Comparison of ENCODE assay signal across 19 cellular contexts in genomic region chr4:25258980-25259578, GRCh38. TPM values are rescaled to one million over a fixed set of nuclear protein-coding genes. Genes with fewer than 3 reads are reported as not detected.
DNase-seq lines count a peak whose midpoint lies in the region; ATAC-seq and TF ChIP-seq lines count a peak whose summit lies in the region.
"Had no signal": no experiment of that assay in that cellular context is flagged by ENCODE, and none has a peak within 500 bp of the region (broad histone marks: within the 10 kb centered on the region; RNA-seq: fewer than 3 reads in every experiment).

No MANE protein-coding gene starts in this region.

- H2AK5ac ChIP-seq in mesenchymal stem cell (ENCODE audit: low read length, severe bottlenecking): no peak overlapping the region

- H3K9me3 Mint-ChIP-seq in stimulated activated naive B cell treated with anti-CD40 and anti-IgM and Interleukin-4, amounts not matched to agents 10 μg/mL and 1 μg/mL and 100 μg/mL, for 72 hours: no peaks in the 10 kb centered on the region
- H3K9me3 Mint-ChIP-seq: activated CD4-positive, alpha-beta memory T cell treated with anti-CD3 and anti-CD28 coated beads, Interleukin-2, amount 10 ng/mL, durations not matched to agents 7 days and 5 days; stimulated activated naive CD8-positive, alpha-beta T cell treated with anti-CD3 and anti-CD28 coated beads, Interleukin-15, amount 100 ng/mL, for 72 hours had no signal

- H3K4me3 ChIP-seq in AG10803 (ENCODE audit: low read length): no peak overlapping the region
- no peak overlapping the region for H3K4me3 ChIP-seq in choroid plexus epithelial cell (ENCODE audit: low read depth, low read length)
- no peak overlapping the region for H3K4me3 ChIP-seq in mesenchymal stem cell (ENCODE audit: insufficient read depth in 1 of 2, low read depth in 1 of 2, low read length in 2 of 2)
- H3K4me3 ChIP-seq in esophagus muscularis mucosa: no peak overlapping the region
- H3K4me3 ChIP-seq: colonic mucosa, pancreas, upper lobe of right lung had no signal

- intact Hi-C loops in esophagus muscularis mucosa (cut with DNase I): no loop called here

- TF ChIP-seq EP300 in esophagus muscularis mucosa (IDR thresholded peaks at IDR 0.05): no peak

- H3K27me3 ChIP-seq in mesenchymal stem cell (ENCODE audit: control insufficient read depth in 1 of 2, insufficient read depth in 1 of 2, low read length in 2 of 2) (no peaks in the 10 kb centered on the region), esophagus muscularis mucosa (no peaks in the 10 kb centered on the region)
- H3K27me3 ChIP-seq: colonic mucosa, pancreas, upper lobe of right lung had no signal

- H3K4me2 ChIP-seq in mesenchymal stem cell (ENCODE audit: low read length, poor library complexity, severe bottlenecking): no peak overlapping the region

- no peak overlapping the region for H2BK12ac ChIP-seq in mesenchymal stem cell (ENCODE audit: low read length in 2 of 2)

- no peaks in the 10 kb centered on the region for H3K9me3 ChIP-seq in mesenchymal stem cell (ENCODE audit: control insufficient read depth, low read length)
- no peaks in the 10 kb centered on the region for H3K9me3 ChIP-seq in esophagus muscularis mucosa
- H3K9me3 ChIP-seq: Caco-2, colonic mucosa, pancreas, upper lobe of right lung had no signal

- no peak overlapping the region for H2BK15ac ChIP-seq in mesenchymal stem cell (ENCODE audit: low read depth, poor library complexity, severe bottlenecking)

- no peak overlapping the region for H3K4me3 Mint-ChIP-seq in stimulated activated naive B cell treated with anti-CD40 and anti-IgM and Interleukin-4, amounts not matched to agents 10 μg/mL and 1 μg/mL and 100 μg/mL, for 72 hours
- H3K4me3 Mint-ChIP-seq: activated CD4-positive, alpha-beta memory T cell treated with anti-CD3 and anti-CD28 coated beads, Interleukin-2, amount 10 ng/mL, durations not matched to agents 7 days and 5 days; stimulated activated naive CD8-positive, alpha-beta T cell treated with anti-CD3 and anti-CD28 coated beads, Interleukin-15, amount 100 ng/mL, for 72 hours had no signal

- no peaks in the 10 kb centered on the region for H3K4me1 ChIP-seq in mesenchymal stem cell (ENCODE audit: control insufficient read depth, insufficient read depth, low read depth, low read length)
- no peaks in the 10 kb centered on the region for H3K4me1 ChIP-seq in esophagus muscularis mucosa
- H3K4me1 ChIP-seq: colonic mucosa, pancreas, upper lobe of right lung had no signal

- H3K14ac ChIP-seq in mesenchymal stem cell (ENCODE audit: low read length in 2 of 2): no peak overlapping the region

- H3K27ac Mint-ChIP-seq in stimulated activated naive B cell treated with anti-CD40 and anti-IgM and Interleukin-4, amounts not matched to agents 10 μg/mL and 1 μg/mL and 100 μg/mL, for 72 hours: no peak overlapping the region
- H3K27ac Mint-ChIP-seq: activated CD4-positive, alpha-beta memory T cell treated with anti-CD3 and anti-CD28 coated beads, Interleukin-2, amount 10 ng/mL, durations not matched to agents 7 days and 5 days; stimulated activated naive CD8-positive, alpha-beta T cell treated with anti-CD3 and anti-CD28 coated beads, Interleukin-15, amount 100 ng/mL, for 72 hours had no signal

- no peak overlapping the region for H4K8ac ChIP-seq in mesenchymal stem cell (ENCODE audit: low read length)

- H3K18ac ChIP-seq in mesenchymal stem cell (ENCODE audit: low read depth in 1 of 2, low read length in 2 of 2): no peak overlapping the region

- peaks cover 12% of the 10 kb centered on the region for H3K79me1 ChIP-seq in mesenchymal stem cell (replicated peaks; ENCODE audit: low read length, poor library complexity, severe bottlenecking)

- no peak for ATAC-seq in stimulated activated naive B cell treated with anti-CD40 and anti-IgM and Interleukin-4, amounts not matched to agents 10 μg/mL and 1 μg/mL and 100 μg/mL, for 72 hours (replicated peaks)
- ATAC-seq: left colon; pancreas; stimulated activated naive CD8-positive, alpha-beta T cell treated with anti-CD3 and anti-CD28 coated beads, Interleukin-15, amount 100 ng/mL, for 72 hours; upper lobe of right lung had no signal

- no peak overlapping the region for H3K4ac ChIP-seq in mesenchymal stem cell (ENCODE audit: low read depth in 1 of 2, low read length in 2 of 2)

- DNase-seq in AG10803 (ENCODE audit: low read depth) (peak; percentile 25), M059J (ENCODE audit: low read depth) (peak; percentile 53), choroid plexus epithelial cell (ENCODE audit: low read depth) (peak; percentile 52), mesenchymal stem cell (peak; percentile 38), esophagus muscularis mucosa (ENCODE audit: extremely low spot score) (no peak), GM20000 (ENCODE audit: low spot score) (no peak)
- DNase-seq in stimulated activated CD4-positive, alpha-beta T cell treated with anti-CD3 and anti-CD28 coated beads, Interleukin-15, amount 100 ng/mL, for 24 hours: no peak
- no peak for DNase-seq in stimulated activated naive B cell treated with anti-CD40 and anti-IgM and Interleukin-4, amounts not matched to agents 10 μg/mL and 1 μg/mL and 100 μg/mL, for 72 hours
- DNase-seq: activated CD4-positive, alpha-beta memory T cell treated with anti-CD3 and anti-CD28 coated beads, Interleukin-2, amount 10 ng/mL, durations not matched to agents 7 days and 5 days; Caco-2; colonic mucosa; erythroblast; hippocampal formation; left colon; NCI-H1694; NCI-H446; pancreas; stimulated activated naive CD8-positive, alpha-beta T cell treated with anti-CD3 and anti-CD28 coated beads, Interleukin-15, amount 100 ng/mL, for 72 hours; upper lobe of right lung had no signal

- no peak for TF ChIP-seq POLR2A in esophagus muscularis mucosa (IDR thresholded peaks at IDR 0.05; ENCODE audit: low read depth)

- H3K36me3 ChIP-seq in mesenchymal stem cell (ENCODE audit: control insufficient read depth in 1 of 2, insufficient read depth in 2 of 2, low read depth in 1 of 2, low read length in 2 of 2) (peaks cover 10 to 76% of the 10 kb centered on the region in 2 experiments), esophagus muscularis mucosa (peaks cover 15 to 51% (median 37%) of the 10 kb centered on the region in 4 donors)

- no peaks in the 10 kb centered on the region for H3K4me1 Mint-ChIP-seq in stimulated activated naive B cell treated with anti-CD40 and anti-IgM and Interleukin-4, amounts not matched to agents 10 μg/mL and 1 μg/mL and 100 μg/mL, for 72 hours
- H3K4me1 Mint-ChIP-seq: activated CD4-positive, alpha-beta memory T cell treated with anti-CD3 and anti-CD28 coated beads, Interleukin-2, amount 10 ng/mL, durations not matched to agents 7 days and 5 days; stimulated activated naive CD8-positive, alpha-beta T cell treated with anti-CD3 and anti-CD28 coated beads, Interleukin-15, amount 100 ng/mL, for 72 hours had no signal

- TF ChIP-seq CTCF in AG10803 (conservative IDR thresholded peaks at IDR 0.05; ENCODE audit: low read length): no peak
- no peak for TF ChIP-seq CTCF in choroid plexus epithelial cell (conservative IDR thresholded peaks at IDR 0.05; ENCODE audit: low read depth, low read length)
- TF ChIP-seq CTCF in esophagus muscularis mucosa (IDR thresholded peaks at IDR 0.05): no peak
- TF ChIP-seq CTCF in GM20000 (IDR thresholded peaks at IDR 0.05; ENCODE audit: extremely low read depth, missing control alignments): no peak

- WGBS in mesenchymal stem cell: 100% methylated on average over 1 of the region's 2 CpGs
- WGBS in esophagus muscularis mucosa: 98% methylated on average over 2 of the region's 2 CpGs

- no peak overlapping the region for H3K9ac ChIP-seq in mesenchymal stem cell (ENCODE audit: low read length)

- no peak overlapping the region for H2BK120ac ChIP-seq in mesenchymal stem cell (ENCODE audit: low read depth, low read length)

- no peaks in the 10 kb centered on the region for H3K27me3 Mint-ChIP-seq in stimulated activated naive B cell treated with anti-CD40 and anti-IgM and Interleukin-4, amounts not matched to agents 10 μg/mL and 1 μg/mL and 100 μg/mL, for 72 hours
- H3K27me3 Mint-ChIP-seq: activated CD4-positive, alpha-beta memory T cell treated with anti-CD3 and anti-CD28 coated beads, Interleukin-2, amount 10 ng/mL, durations not matched to agents 7 days and 5 days; stimulated activated naive CD8-positive, alpha-beta T cell treated with anti-CD3 and anti-CD28 coated beads, Interleukin-15, amount 100 ng/mL, for 72 hours had no signal

- H3K23ac ChIP-seq in mesenchymal stem cell (ENCODE audit: low read length in 2 of 2): no peak overlapping the region

- no peak overlapping the region for H2AFZ ChIP-seq in mesenchymal stem cell (ENCODE audit: low read depth, low read length)

- H2BK5ac ChIP-seq in mesenchymal stem cell (ENCODE audit: low read depth, low read length, poor library complexity, severe bottlenecking): no peak overlapping the region

- peaks cover 13 to 26% of the 10 kb centered on the region in 2 donors for H3K36me3 Mint-ChIP-seq in stimulated activated naive B cell treated with anti-CD40 and anti-IgM and Interleukin-4, amounts not matched to agents 10 μg/mL and 1 μg/mL and 100 μg/mL, for 72 hours

- no peak overlapping the region for H4K91ac ChIP-seq in mesenchymal stem cell (ENCODE audit: low read length)

- H3K27ac ChIP-seq in mesenchymal stem cell (ENCODE audit: low read length, poor library complexity, severe bottlenecking) (no peak overlapping the region), esophagus muscularis mucosa (replicated peaks in 1 of 4) (no peak overlapping the region)
- H3K27ac ChIP-seq: colonic mucosa, pancreas, upper lobe of right lung had no signal

RNA-seq across cellular contexts. Expression of gene PI4K2B, which starts 25.2 kb away (rescaled TPM):
- 39.4 and 56.2 TPM in 2 replicates for total RNA-seq in M059J (2014; rRNA removed; shearing (Covaris generic))
- 13.6 TPM for polyA plus RNA-seq in mesenchymal stem cell (2013, experiment 1 of 2)
- 13.9 TPM for polyA plus RNA-seq in mesenchymal stem cell (2013, experiment 2 of 2)
- total RNA-seq in esophagus muscularis mucosa: 10 to 100 TPM in 3 of 4 donors, 1 to 10 TPM in 1; 9.0 to 16.2 (median 12.9) TPM

RNA-seq across cellular contexts. Expression of gene ZCCHC4, which starts 53.5 kb away (rescaled TPM):
- total RNA-seq in M059J (2014; rRNA removed; shearing (Covaris generic)): 10.3 and 15.9 TPM in 2 replicates
- polyA plus RNA-seq in mesenchymal stem cell (2013, experiment 1 of 2): 5.6 TPM
- polyA plus RNA-seq in mesenchymal stem cell (2013, experiment 2 of 2): 5.5 TPM
- 10 to 100 TPM in 2 of 4 donors, 1 to 10 TPM in 2; 8.6 to 16.2 (median 11.4) TPM for total RNA-seq in esophagus muscularis mucosa

Comparison
In these comparisons a context has a peak if more than half of its experiments do, and no peak if none do; other contexts are left out.
1. DNase-seq: peak in AG10803 (single experiment), M059J (single experiment), choroid plexus epithelial cell (single experiment) and mesenchymal stem cell (single experiment); none in esophagus muscularis mucosa (single experiment), stimulated activated CD4-positive, alpha-beta T cell treated with anti-CD3 and anti-CD28 coated beads, Interleukin-15, amount 100 ng/mL, for 24 hours (single experiment), stimulated activated naive B cell treated with anti-CD40 and anti-IgM and Interleukin-4, amounts not matched to agents 10 μg/mL and 1 μg/mL and 100 μg/mL, for 72 hours (single experiment) and GM20000 (single experiment).